25 cellular contexts compared by ENCODE assay signal in the genomic region with DNA sequence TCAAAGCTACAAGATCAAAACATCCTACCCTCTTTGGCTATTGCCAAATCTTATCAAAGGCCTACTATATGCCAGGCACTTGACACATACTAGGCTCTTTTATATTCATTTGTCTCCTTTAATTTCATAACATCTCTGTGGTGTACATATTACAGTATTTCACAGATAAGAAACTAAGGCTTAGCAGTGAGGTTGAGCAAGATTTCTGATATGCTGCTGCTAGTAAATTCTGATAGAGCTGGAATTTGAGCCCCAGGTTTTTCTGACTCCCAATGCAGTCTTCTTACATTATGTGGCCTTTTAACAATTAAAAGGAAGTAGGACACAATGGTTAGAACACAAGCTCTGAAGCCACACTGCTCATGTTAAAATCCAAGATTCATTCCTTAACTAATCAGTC. TPM values are rescaled to one million over a fixed set of nuclear protein-coding genes. Genes with fewer than 3 reads are reported as not detected.
"Had no signal": no experiment of that assay in that cellular context is flagged by ENCODE, and none has a peak within 500 bp of the region (broad histone marks: within the 10 kb centered on the region; RNA-seq: fewer than 3 reads in every experiment).

No MANE protein-coding gene starts in this region.

- H3K9ac ChIP-seq: SK-N-SH had no signal

- H3K4me3 Mint-ChIP-seq: T-cell had no signal

- H3K9me3 ChIP-seq: SK-N-SH had no signal

- H3K4me2 ChIP-seq: SK-N-SH had no signal

- H3K27ac ChIP-seq: RWPE1 had no signal

- DNase-seq: Karpas-422; KG1; MM.1S; NCI-H1092 treated with DMSO at 0.1 percent for 48 hours; NCI-H1436; NCI-H1694; NCI-H187 treated with DMSO at 0.1 percent for 48 hours; NCI-H2029 treated with DMSO at 0.1 percent for 48 hours; NCI-H2227 treated with DMSO at 0.1 percent for 48 hours; NCI-H446; NCI-H510A; NCI-H524 treated with DMSO at 0.1 percent for 48 hours; NCI-H69; NCI-H774; NK-92 treated with Interleukin-12 subunit alpha and Interleukin-12 subunit beta, amount 100 ng/mL, for 24 hours; PC-3; SHP77; SK-N-SH; SW 1271; T-cell had no signal

- H3K27ac Mint-ChIP-seq: T-cell had no signal

- H3K9me3 Mint-ChIP-seq: T-cell had no signal

- ATAC-seq: Panc1, PC-3, T-cell had no signal

- H3K36me3 Mint-ChIP-seq: T-cell had no signal

RNA-seq across cellular contexts. Expression of gene CCDC185, which starts 16.8 kb away (rescaled TPM):
- total RNA-seq: HT-29, OCI-LY7, PC-3, SK-MEL-5, T-cell had no signal

RNA-seq across cellular contexts. Expression of gene SUSD4, which starts 46.1 kb away (rescaled TPM):
- total RNA-seq: SK-MEL-5 had no signal
